8 cellular contexts compared by ENCODE assay signal in the genomic region with DNA sequence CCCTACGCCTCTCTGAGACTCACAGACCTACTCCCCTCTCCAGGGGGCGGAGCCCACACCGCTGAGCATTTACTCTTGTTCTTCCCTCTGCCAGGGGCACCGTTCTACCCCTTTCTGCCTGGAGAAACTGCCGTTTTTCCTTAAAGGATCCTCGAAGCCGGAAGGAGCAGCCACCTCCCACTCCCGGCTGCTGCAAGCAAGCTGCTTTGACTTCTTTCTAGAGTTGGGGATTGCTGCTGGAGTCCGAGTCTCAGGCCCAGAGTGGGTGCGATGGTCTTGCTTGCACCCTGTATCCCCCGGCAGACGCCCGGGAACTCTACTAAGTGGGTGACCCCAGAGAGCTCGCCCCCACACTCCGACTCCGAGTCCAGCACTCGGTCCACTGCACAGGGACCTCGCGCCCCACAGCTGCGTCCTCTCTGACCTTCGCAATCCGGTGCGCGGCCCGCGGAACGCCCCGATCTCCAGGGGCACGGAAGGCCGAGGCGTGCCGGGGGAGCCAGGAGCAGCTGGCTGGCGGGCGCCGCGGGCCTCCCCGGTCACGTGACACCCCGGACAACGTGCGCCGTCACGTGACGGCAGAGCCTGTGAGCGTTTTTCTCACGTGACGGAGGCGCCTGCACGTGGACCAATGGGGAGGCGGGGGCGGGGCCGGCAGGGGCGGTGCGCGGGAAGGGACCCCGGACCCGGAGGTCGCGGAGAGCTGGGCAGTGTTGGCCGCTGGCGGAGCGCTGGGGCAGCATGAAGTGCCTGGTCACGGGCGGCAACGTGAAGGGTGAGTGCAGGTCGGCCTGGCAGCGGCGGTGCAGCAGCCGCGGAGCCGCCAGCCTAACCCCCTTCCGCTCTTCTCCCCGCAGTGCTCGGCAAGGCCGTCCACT. TPM values are rescaled to one million over a fixed set of nuclear protein-coding genes. Genes with fewer than 3 reads are reported as not detected.
A peak's percentile ranks its signal among the peaks of the same experiment; 100 is the strongest.
DNase-seq lines count a peak whose midpoint lies in the region; ATAC-seq lines count a peak whose summit lies in the region.

Gene RAD9A (plus strand): TSS at position 683 of the 878 bp plus-strand sequence. CDS start 59 bp downstream, at position 742.

- H2AFZ ChIP-seq in mesenchymal stem cell (ENCODE audit: low read depth, low read length) = peak within 1 kb of the TSS; percentile 91

- peak within 1 kb of the TSS; percentile 79 for H4K91ac ChIP-seq in mesenchymal stem cell (ENCODE audit: low read length)

- H3K4me3 ChIP-seq in BLaER1 treated with 17β-estradiol and CSF1 and Interleukin-3, amounts not matched to agents 10 nM and 100 nM = peak within 1 kb of the TSS; percentile 67 to 87 (median 76)
- peak within 1 kb of the TSS; percentile 87 to 91 for H3K4me3 ChIP-seq in mesenchymal stem cell (ENCODE audit: insufficient read depth in 1 of 2, low read depth in 1 of 2, low read length in 2 of 2)

- H3K23ac ChIP-seq in mesenchymal stem cell (ENCODE audit: low read length in 2 of 2) = peak within 1 kb of the TSS in 1 of 2 experiments; percentile 92

- peaks cover 17 to 36% (median 30%) of the 10 kb centered on the region in 11 experiments; a peak in 20 of 22 replicates for H3K36me3 ChIP-seq in BLaER1 treated with 17β-estradiol and CSF1 and Interleukin-3, amounts not matched to agents 10 nM and 100 nM
- peaks cover 16 to 26% of the 10 kb centered on the region in 2 experiments for H3K36me3 ChIP-seq in mesenchymal stem cell (ENCODE audit: control insufficient read depth in 1 of 2, insufficient read depth in 2 of 2, low read depth in 1 of 2, low read length in 2 of 2)

- peaks cover 23% of the 10 kb centered on the region for H3K79me1 ChIP-seq in mesenchymal stem cell (replicated peaks; ENCODE audit: low read length, poor library complexity, severe bottlenecking)

- WGBS in mesenchymal stem cell = under 1% methylated on average over 58 of the region's 75 CpGs

- H2BK12ac ChIP-seq in mesenchymal stem cell (ENCODE audit: low read length in 2 of 2) = peak within 1 kb of the TSS; percentile 55 to 84

- H2BK15ac ChIP-seq in mesenchymal stem cell (ENCODE audit: low read depth, poor library complexity, severe bottlenecking) = no peak within 1 kb of the TSS

- H2AK5ac ChIP-seq in mesenchymal stem cell (ENCODE audit: low read length, severe bottlenecking) = no peak within 1 kb of the TSS

- peak; percentile 94 for DNase-seq in HT-29 (ENCODE audit: low spot score)
- peak; percentile 89 to 90 for DNase-seq in NOMO-1 (lab: John Stamatoyannopoulos, UW; ENCODE audit: unreplicated experiment in 2 of 2)
- peak; percentile 90 for DNase-seq in effector CD8-positive, alpha-beta T cell (lab: John Stamatoyannopoulos, UW)
- DNase-seq in mesenchymal stem cell = peak; percentile 95
- DNase-seq in stimulated activated CD8-positive, alpha-beta memory T cell treated with anti-CD3 and anti-CD28 coated beads, Interleukin-12 subunit alpha, Interleukin-12 subunit beta, amount 100 ng/mL, for 1 hour (ENCODE audit: low read depth) = peak; percentile 86

- peak within 1 kb of the TSS; percentile 84 to 91 for H3K18ac ChIP-seq in mesenchymal stem cell (ENCODE audit: low read depth in 1 of 2, low read length in 2 of 2)

- POLR2A ChIA-PET in activated CD8-positive, alpha-beta memory T cell treated with anti-CD3 and anti-CD28 coated beads for 36 hours (lab: Charles Lee) = interaction anchor here (0.6 to 2.4 kb wide), 8 partner anchors 9 to 96 kb away, joined by 3 to 26 read pairs (median 4); partner anchors contain the start of genes PPP1CA, PTPRCAP and TBC1D10C

- H2BK5ac ChIP-seq in mesenchymal stem cell (ENCODE audit: low read depth, low read length, poor library complexity, severe bottlenecking) = peak within 1 kb of the TSS; percentile 54

- H2BK120ac ChIP-seq in mesenchymal stem cell (ENCODE audit: low read depth, low read length) = peak within 1 kb of the TSS; percentile 57

- peak within 1 kb of the TSS; percentile 62 to 68 for H3K4ac ChIP-seq in mesenchymal stem cell (ENCODE audit: low read depth in 1 of 2, low read length in 2 of 2)

- H4K8ac ChIP-seq in mesenchymal stem cell (ENCODE audit: low read length) = peak within 1 kb of the TSS; percentile 83

- no peaks in the 10 kb centered on the region; a peak in 1 of 22 replicates for H3K27me3 ChIP-seq in BLaER1 treated with 17β-estradiol and CSF1 and Interleukin-3, amounts not matched to agents 10 nM and 100 nM
- peaks cover 0 to 11% of the 10 kb centered on the region in 2 experiments for H3K27me3 ChIP-seq in mesenchymal stem cell (ENCODE audit: control insufficient read depth in 1 of 2, insufficient read depth in 1 of 2, low read length in 2 of 2)

- H4K20me1 ChIP-seq in BLaER1 treated with 17β-estradiol and CSF1 and Interleukin-3, amounts not matched to agents 10 nM and 100 nM = peaks cover 3 to 42% (median 27%) of the 10 kb centered on the region in 11 experiments; a peak in 21 of 22 replicates

- ATAC-seq in GM19452 (IDR thresholded peaks at IDR 0.05; ENCODE audit: unreplicated experiment) = peak; percentile 55

- H3K4me2 ChIP-seq in BLaER1 treated with 17β-estradiol and CSF1 and Interleukin-3, amounts not matched to agents 10 nM and 100 nM = peak within 1 kb of the TSS; percentile 85 to 100 (median 99)
- H3K4me2 ChIP-seq in mesenchymal stem cell (ENCODE audit: low read length, poor library complexity, severe bottlenecking) = peak within 1 kb of the TSS; percentile 91

- peak within 1 kb of the TSS; percentile 62 to 94 for H3K14ac ChIP-seq in mesenchymal stem cell (ENCODE audit: low read length in 2 of 2)

- CTCF ChIA-PET in activated CD8-positive, alpha-beta memory T cell treated with anti-CD3 and anti-CD28 coated beads for 36 hours (lab: Charles Lee) = interaction anchor here (0.9 to 4.0 kb wide), 13 partner anchors 10 to 130 kb away, joined by 3 to 24 read pairs (median 7); partner anchors contain the start of genes POLD4, PPP1CA and TBC1D10C

- peak within 1 kb of the TSS; percentile 70 to 90 (median 80) for H3K27ac ChIP-seq in BLaER1 treated with 17β-estradiol and CSF1 and Interleukin-3, amounts not matched to agents 10 nM and 100 nM
- peak within 1 kb of the TSS; percentile 51 for H3K27ac ChIP-seq in mesenchymal stem cell (ENCODE audit: low read length, poor library complexity, severe bottlenecking)

- peaks cover 37 to 59% (median 50%) of the 10 kb centered on the region in 10 experiments for H3K4me1 ChIP-seq in BLaER1 treated with 17β-estradiol and CSF1 and Interleukin-3, amounts not matched to agents 10 nM and 100 nM
- peaks cover 17% of the 10 kb centered on the region for H3K4me1 ChIP-seq in mesenchymal stem cell (ENCODE audit: control insufficient read depth, insufficient read depth, low read depth, low read length)

- H3K9ac ChIP-seq in BLaER1 treated with 17β-estradiol and CSF1 and Interleukin-3, amounts not matched to agents 10 nM and 100 nM = peak within 1 kb of the TSS; percentile 81 to 91 (median 87)
- peak within 1 kb of the TSS; percentile 90 for H3K9ac ChIP-seq in mesenchymal stem cell (ENCODE audit: low read length)

- H3K9me3 ChIP-seq in BLaER1 treated with 17β-estradiol and CSF1 and Interleukin-3, amounts not matched to agents 10 nM and 100 nM (replicated peaks in 1 of 11) = no peaks in the 10 kb centered on the region
- H3K9me3 ChIP-seq in mesenchymal stem cell (ENCODE audit: control insufficient read depth, low read length) = no peaks in the 10 kb centered on the region

RNA-seq across cellular contexts. Expression of gene RAD9A, which starts in this region (rescaled TPM):
- total RNA-seq in HT-29 (2014; rRNA removed; shearing (Covaris generic)) = 35.2 and 38.4 TPM in 2 replicates
- total RNA-seq in activated CD8-positive, alpha-beta memory T cell treated with anti-CD3 and anti-CD28 coated beads for 36 hours = 10 to 100 TPM; 35.2 to 37.4 TPM
- 8.5 TPM for polyA plus RNA-seq in mesenchymal stem cell (2013, experiment 1 of 2)
- polyA plus RNA-seq in mesenchymal stem cell (2013, experiment 2 of 2) = 7.7 TPM

Comparison
In these comparisons a context has a peak if more than half of its experiments do, and no peak if none do; other contexts are left out.
1. Peak in every context shown above with its lines: DNase-seq, ATAC-seq, H3K4me3 ChIP-seq and H3K27ac ChIP-seq.